Comparison of ENCODE assay signal across 10 cellular contexts in the genomic region with DNA sequence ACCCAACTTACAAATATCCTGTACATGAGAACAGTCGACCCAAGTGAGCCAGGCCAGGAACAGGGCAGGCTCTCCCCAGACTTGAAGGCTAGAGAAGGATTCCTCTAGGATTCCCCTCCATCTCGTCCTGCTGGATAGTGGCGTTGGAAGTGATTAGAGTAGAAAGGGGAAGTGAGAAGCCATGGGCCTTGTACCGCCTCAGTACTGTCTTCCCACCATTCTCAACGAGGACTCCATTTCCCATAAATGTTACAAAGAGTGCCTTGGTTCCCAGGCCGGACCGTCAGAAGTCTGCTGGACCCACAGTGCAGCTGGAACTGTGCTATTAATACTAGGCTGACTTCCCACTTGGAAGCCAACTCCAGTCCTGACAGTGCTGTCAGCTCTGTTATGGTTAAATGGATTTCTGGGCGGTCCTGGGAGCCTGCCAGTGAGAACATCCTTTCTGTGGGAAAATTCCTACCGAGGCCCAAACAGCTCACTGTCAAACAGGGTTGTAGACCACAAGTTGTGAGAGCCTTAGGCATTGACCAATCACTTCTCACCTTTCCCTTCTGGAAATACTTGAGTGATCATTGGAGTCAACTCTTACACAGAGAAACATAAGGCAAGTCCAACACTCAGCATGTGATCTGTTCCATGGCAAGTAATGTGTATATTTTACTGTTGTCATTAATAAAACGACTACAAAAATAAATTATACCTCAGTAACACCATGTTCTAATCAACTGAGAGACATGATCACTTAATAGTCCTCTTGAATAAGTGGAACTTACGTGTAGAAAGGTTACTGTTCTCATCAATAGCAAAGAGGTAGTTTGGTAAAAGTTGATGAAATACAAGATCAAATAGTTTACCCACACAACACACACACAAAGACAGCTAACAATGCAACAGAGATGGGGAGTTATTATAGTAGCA. TPM values are rescaled to one million over a fixed set of nuclear protein-coding genes. Genes with fewer than 3 reads are reported as not detected.
DNase-seq lines count a peak whose midpoint lies in the region; ATAC-seq and TF ChIP-seq lines count a peak whose summit lies in the region.
"Had no signal": no experiment of that assay in that cellular context is flagged by ENCODE, and none has a peak within 500 bp of the region (broad histone marks: within the 10 kb centered on the region; RNA-seq: fewer than 3 reads in every experiment).

No MANE protein-coding gene starts in this region.

- H3K36me3 Mint-ChIP-seq in activated naive CD4-positive, alpha-beta T cell treated with anti-CD3 and anti-CD28 coated beads for 36 hours (ENCODE audit: low read depth), result no peaks in the 10 kb centered on the region
- no peaks in the 10 kb centered on the region for H3K36me3 Mint-ChIP-seq in Calu3 (ENCODE audit: insufficient read depth, unreplicated experiment)
- H3K36me3 Mint-ChIP-seq: natural killer cell treated with Interleukin-12 subunit alpha and Interleukin-12 subunit beta and Interleukin-15 and Interleukin-18, amount 100 ng/mL, for 72 hours had no signal

- TF ChIP-seq CTCF in MM.1S (IDR thresholded peaks at IDR 0.05; ENCODE audit: low read length) (no peak), Calu3 (IDR thresholded peaks at IDR 0.05; ENCODE audit: unreplicated experiment) (no peak)

- H3K27ac ChIP-seq in muscle layer of duodenum (ENCODE audit: low read length) (peak overlapping the region; percentile 83), MM.1S (ENCODE audit: low read length) (no peak overlapping the region)
- H3K27ac ChIP-seq: KMS-11 had no signal

- H3K9me2 ChIP-seq in MM.1S (replicated peaks; ENCODE audit: insufficient read depth, low read length), result no peaks in the 10 kb centered on the region

- intact Hi-C loops in activated naive CD4-positive, alpha-beta T cell treated with anti-CD3 and anti-CD28 coated beads for 36 hours (cut with micrococcal nuclease), result no loop called here
- intact Hi-C loops in Calu3 (cut with micrococcal nuclease; ENCODE audit: unreplicated experiment), result no loop called here

- H2AFZ ChIP-seq in MM.1S (ENCODE audit: low read length), result no peak overlapping the region

- no peak overlapping the region for H3K27ac Mint-ChIP-seq in activated naive CD4-positive, alpha-beta T cell treated with anti-CD3 and anti-CD28 coated beads for 36 hours
- H3K27ac Mint-ChIP-seq in Calu3 (ENCODE audit: unreplicated experiment), result no peak overlapping the region
- H3K27ac Mint-ChIP-seq: natural killer cell treated with Interleukin-12 subunit alpha and Interleukin-12 subunit beta and Interleukin-15 and Interleukin-18, amount 100 ng/mL, for 72 hours had no signal

- H3K27me3 Mint-ChIP-seq in activated naive CD4-positive, alpha-beta T cell treated with anti-CD3 and anti-CD28 coated beads for 36 hours (ENCODE audit: low read depth), result no peaks in the 10 kb centered on the region
- H3K27me3 Mint-ChIP-seq in Calu3 (ENCODE audit: unreplicated experiment), result no peaks in the 10 kb centered on the region

- CTCF ChIA-PET in activated naive CD4-positive, alpha-beta T cell treated with anti-CD3 and anti-CD28 coated beads for 36 hours (lab: Charles Lee), result no interaction called here
- CTCF ChIA-PET in Calu3 (lab: Charles Lee), result interaction anchor here (0.6 kb wide), 1 partner anchor 508 kb away, joined by 6 read pairs; no protein-coding TSS in a partner anchor

- H3K4me3 Mint-ChIP-seq in activated naive CD4-positive, alpha-beta T cell treated with anti-CD3 and anti-CD28 coated beads for 36 hours, result no peak overlapping the region
- no peak overlapping the region for H3K4me3 Mint-ChIP-seq in Calu3 (ENCODE audit: low read depth, unreplicated experiment)
- H3K4me3 Mint-ChIP-seq: natural killer cell treated with Interleukin-12 subunit alpha and Interleukin-12 subunit beta and Interleukin-15 and Interleukin-18, amount 100 ng/mL, for 72 hours had no signal

- H3K27me3 ChIP-seq in muscle layer of duodenum (ENCODE audit: low read depth, low read length) (no peaks in the 10 kb centered on the region), MM.1S (replicated peaks; ENCODE audit: insufficient read depth, low read length) (no peaks in the 10 kb centered on the region)

- H3K4me1 ChIP-seq in muscle layer of duodenum (ENCODE audit: control insufficient read depth in 1 of 2, insufficient read depth in 2 of 2, low read length in 2 of 2) (no peaks in the 10 kb centered on the region), MM.1S (ENCODE audit: low read length) (peaks cover 45% of the 10 kb centered on the region)

- ATAC-seq in HG02981 (IDR thresholded peaks at IDR 0.05; ENCODE audit: unreplicated experiment), result peak; percentile 38
- ATAC-seq: natural killer cell treated with Interleukin-12 subunit alpha and Interleukin-12 subunit beta and Interleukin-15 and Interleukin-18, amount 100 ng/mL, for 72 hours had no signal

- H3F3A ChIP-seq in MM.1S (ENCODE audit: insufficient read depth, low read length), result no peaks in the 10 kb centered on the region

- H3K79me2 ChIP-seq in MM.1S (ENCODE audit: low read length), result peaks cover 52% of the 10 kb centered on the region

- H3K9ac ChIP-seq in MM.1S (ENCODE audit: low read length), result no peak overlapping the region
- H3K9ac ChIP-seq: KMS-11 had no signal

- peak; percentile 56 for DNase-seq in CD1c-positive myeloid dendritic cell (ENCODE audit: extremely low spot score)
- DNase-seq in brain pericyte (ENCODE audit: low read depth, low spot score), result peak; percentile 51
- no peak for DNase-seq in MM.1S
- DNase-seq in activated naive CD4-positive, alpha-beta T cell treated with anti-CD3 and anti-CD28 coated beads for 36 hours, result no peak
- no peak for DNase-seq in Calu3
- DNase-seq in middle frontal gyrus (ENCODE audit: extremely low spot score, low spot score), result no peak

- no peaks in the 10 kb centered on the region for H3K4me1 Mint-ChIP-seq in activated naive CD4-positive, alpha-beta T cell treated with anti-CD3 and anti-CD28 coated beads for 36 hours (ENCODE audit: low read depth)
- H3K4me1 Mint-ChIP-seq in Calu3 (ENCODE audit: low read depth, unreplicated experiment), result no peaks in the 10 kb centered on the region

- no TSS peak for BruUV-seq in Calu3 (replicated peaks; lab: Mats Ljungman, UMichigan)

- no peak overlapping the region for H3K4me2 ChIP-seq in MM.1S (ENCODE audit: low read depth, low read length)
- H3K4me2 ChIP-seq: KMS-11 had no signal

- H3K9me3 Mint-ChIP-seq in activated naive CD4-positive, alpha-beta T cell treated with anti-CD3 and anti-CD28 coated beads for 36 hours, result no peaks in the 10 kb centered on the region
- no peaks in the 10 kb centered on the region for H3K9me3 Mint-ChIP-seq in Calu3 (ENCODE audit: low read depth, unreplicated experiment)
- H3K9me3 Mint-ChIP-seq: natural killer cell treated with Interleukin-12 subunit alpha and Interleukin-12 subunit beta and Interleukin-15 and Interleukin-18, amount 100 ng/mL, for 72 hours had no signal

- H3K36me3 ChIP-seq in muscle layer of duodenum (ENCODE audit: control insufficient read depth in 1 of 2, insufficient read depth in 2 of 2, low read length in 2 of 2) (no peaks in the 10 kb centered on the region), MM.1S (replicated peaks; ENCODE audit: insufficient read depth, low read length) (no peaks in the 10 kb centered on the region)

- peak overlapping the region in 1 of 2 donors; percentile 19 for H3K4me3 ChIP-seq in muscle layer of duodenum (ENCODE audit: low read depth in 1 of 2, low read length in 2 of 2)
- H3K4me3 ChIP-seq in MM.1S (ENCODE audit: low read length), result no peak overlapping the region

- H4K20me1 ChIP-seq in MM.1S (ENCODE audit: insufficient read depth, low read length), result no peaks in the 10 kb centered on the region

- no peaks in the 10 kb centered on the region for H3K9me3 ChIP-seq in muscle layer of duodenum (ENCODE audit: control insufficient read depth in 1 of 2, low read length in 2 of 2)
- H3K9me3 ChIP-seq in MM.1S (replicated peaks; ENCODE audit: insufficient read depth, low read length), result no peaks in the 10 kb centered on the region

RNA-seq across cellular contexts. Expression of gene AMELX, which starts 58.4 kb away (rescaled TPM):
- not detected for total RNA-seq in activated naive CD4-positive, alpha-beta T cell treated with anti-CD3 and anti-CD28 coated beads for 36 hours
- not detected in 2 replicates for total RNA-seq in Calu3 (2022)
- total RNA-seq: natural killer cell treated with Interleukin-12 subunit alpha and Interleukin-12 subunit beta and Interleukin-15 and Interleukin-18, amount 100 ng/mL, for 72 hours had no signal

Comparison
In these comparisons a context has a peak if more than half of its experiments do, and no peak if none do; other contexts are left out.
1. DNase-seq: peak in CD1c-positive myeloid dendritic cell (single experiment) and brain pericyte (single experiment); none in MM.1S (single experiment), activated naive CD4-positive, alpha-beta T cell treated with anti-CD3 and anti-CD28 coated beads for 36 hours (single experiment), Calu3 (single experiment) and middle frontal gyrus (single experiment).